ENCODE assay signal across 8 cellular contexts in the genomic region with DNA sequence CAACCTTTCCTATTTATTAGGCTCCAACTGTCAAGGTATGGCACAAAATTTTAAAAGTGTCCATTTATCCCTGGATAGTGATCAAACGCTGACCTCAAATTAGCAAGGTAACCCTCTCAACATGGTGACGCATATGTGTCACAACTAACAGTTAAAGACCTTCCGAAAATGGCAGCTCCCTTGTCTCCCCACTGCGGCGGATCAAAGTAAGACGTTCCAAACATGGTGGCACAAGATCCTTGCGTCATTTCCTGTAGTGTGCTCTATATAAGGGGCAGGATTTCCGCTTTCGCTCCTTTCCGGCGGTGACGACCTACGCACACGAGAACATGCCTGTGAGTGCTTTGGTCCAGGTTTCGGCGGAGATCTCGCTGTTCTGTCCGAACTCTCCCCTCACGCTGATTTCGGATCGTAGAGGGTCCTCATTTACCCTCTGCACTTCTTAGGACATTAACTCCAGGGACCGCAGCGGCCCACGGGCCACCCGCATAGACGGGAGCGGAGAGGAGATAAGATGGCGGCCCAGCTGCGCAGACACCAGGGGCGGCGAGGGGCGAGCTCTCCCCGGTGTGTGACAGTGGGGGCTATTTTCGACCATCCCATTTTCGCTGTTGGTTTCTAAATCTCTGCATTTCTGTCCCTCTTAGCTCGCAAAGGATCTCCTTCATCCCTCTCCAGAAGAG. TPM values are rescaled to one million over a fixed set of nuclear protein-coding genes. Genes with fewer than 3 reads are reported as not detected.
DNase-seq lines count a peak whose midpoint lies in the region; ATAC-seq, FAIRE-seq and TF ChIP-seq lines count a peak whose summit lies in the region.

Gene RPS27 (plus strand): TSS at position 295 of the 683 bp plus-strand sequence. CDS start 35 bp downstream, at position 330.

- intact Hi-C loops in PC-3 (cut with micrococcal nuclease) = no loop called here
- intact Hi-C loops in mucosa of descending colon (cut with DNase I, micrococcal nuclease) = no loop called here

- H3K27ac ChIP-seq in PC-3 (ENCODE audit: low read length) (peak within 1 kb of the TSS; percentile 69), epithelial cell of prostate (peak within 1 kb of the TSS; percentile 81)

- H3F3A ChIP-seq in PC-3 (ENCODE audit: low read length, unreplicated experiment) = peaks cover 17% of the 10 kb centered on the region

- peak within 1 kb of the TSS; percentile 78 for H2AFZ ChIP-seq in PC-3 (ENCODE audit: low read length)

- H3K79me2 ChIP-seq in PC-3 (ENCODE audit: low read length) = peaks cover 28% of the 10 kb centered on the region

- peak within 1 kb of the TSS; percentile 83 for H3K4me2 ChIP-seq in PC-3 (ENCODE audit: low read length)

- H3K36me3 ChIP-seq in PC-3 (ENCODE audit: low read depth, low read length) (peaks cover 27% of the 10 kb centered on the region), mucosa of descending colon (ENCODE audit: low read depth) (no peaks in the 10 kb centered on the region)

- no peak for TF ChIP-seq CTCF in D721Med (IDR thresholded peaks at IDR 0.05; ENCODE audit: insufficient read depth, missing control alignments)
- TF ChIP-seq CTCF in PC-3 (conservative IDR thresholded peaks at IDR 0.05; ENCODE audit: low read depth, low read length) = no peak
- no peak for TF ChIP-seq CTCF in mucosa of descending colon (IDR thresholded peaks at IDR 0.05)

- TF ChIP-seq RAD21 in Ishikawa (IDR thresholded peaks at IDR 0.05; ENCODE audit: low read depth) = no peak

- POLR2A ChIA-PET in PC-3 (lab: Charles Lee; ENCODE audit: unreplicated experiment) = interaction anchor here (0.5 to 0.7 kb wide), 11 partner anchors 9 to 331 kb away, joined by 3 to 11 read pairs (median 5); partner anchors contain the start of genes CREB3L4, CRTC2 and JTB

- CTCF ChIA-PET in PC-3 (lab: Charles Lee) = no interaction called here

- no peaks in the 10 kb centered on the region for H3K9me3 ChIP-seq in PC-3 (ENCODE audit: low read length)
- no peaks in the 10 kb centered on the region for H3K9me3 ChIP-seq in mucosa of descending colon

- DNase-seq in D721Med (ENCODE audit: insufficient read length, low spot score) (peak; percentile 98), PC-3 (peak; percentile 99), activated T-cell treated with anti-CD3 and anti-CD28 coated beads for 48 hours (ENCODE audit: low read depth) (peak; percentile 79), epithelial cell of prostate (ENCODE audit: low read depth, low spot score) (peak; percentile 92), mucosa of descending colon (peak; percentile 86 to 94 (median 90))
- peak; percentile 63 to 82 for DNase-seq in stimulated activated CD8-positive, alpha-beta memory T cell treated with anti-CD3 and anti-CD28 coated beads, Interleukin-4, amount 100 ng/mL, for 4 hours (ENCODE audit: low read depth in 2 of 2, low spot score in 1 of 2)

- peak within 1 kb of the TSS; percentile 95 for H3K9ac ChIP-seq in PC-3 (ENCODE audit: low read length)

- H3K4me3 ChIP-seq in PC-3 (ENCODE audit: low read length) (peak within 1 kb of the TSS; percentile 94), mucosa of descending colon (peak within 1 kb of the TSS; percentile 71)

- no peaks in the 10 kb centered on the region for H3K27me3 ChIP-seq in PC-3 (ENCODE audit: low read length)

- peak; percentile 68 for ATAC-seq in GM21528 (IDR thresholded peaks at IDR 0.05; ENCODE audit: low FRiP score, unreplicated experiment)
- peak; percentile 36 for ATAC-seq in PC-3
- peak; percentile 82 for ATAC-seq in mucosa of descending colon

- BruUV-seq in PC-3 (replicated peaks; lab: Mats Ljungman, UMichigan) = no TSS peak

- no peaks in the 10 kb centered on the region for H3K9me2 ChIP-seq in PC-3 (replicated peaks; ENCODE audit: low read length)

- FAIRE-seq in D721Med (lab: Jason Lieb, UNC) = peak; percentile 92

- H4K20me1 ChIP-seq in PC-3 (ENCODE audit: low read length) = peaks cover 17% of the 10 kb centered on the region

- TF ChIP-seq EP300 in Ishikawa (IDR thresholded peaks at IDR 0.05; ENCODE audit: borderline replicate concordance) = peak; percentile 24; the same call in 1 of the 2 replicates

- H3K4me1 ChIP-seq in PC-3 (ENCODE audit: insufficient read depth, low read length) = peaks cover 19% of the 10 kb centered on the region
- H3K4me1 ChIP-seq in mucosa of descending colon (ENCODE audit: low read depth) = peaks cover 23% of the 10 kb centered on the region

TF ChIP-seq in Ishikawa, 13 proteins besides CTCF, POLR2A, EP300 and RAD21:
- TF ChIP-seq TAF1 (IDR thresholded peaks at IDR 0.05; ENCODE audit: low read depth) (peak; percentile 96), CEBPB (IDR thresholded peaks at IDR 0.05) (0 out of 2 replicates have a peak, but pooled peaks have one; percentile 40), NFIC (IDR thresholded peaks at IDR 0.05) (no peak), FOXM1 (IDR thresholded peaks at IDR 0.05; ENCODE audit: borderline replicate concordance, low read depth) (no peak), TEAD4 (IDR thresholded peaks at IDR 0.05) (peak; percentile 49), CREB1 (IDR thresholded peaks at IDR 0.05; ENCODE audit: low read depth) (peak; percentile 93), ZBTB7A (IDR thresholded peaks at IDR 0.05; ENCODE audit: low read depth) (0 out of 2 replicates have a peak, but pooled peaks have one; percentile 46), TCF12 (IDR thresholded peaks at IDR 0.05; ENCODE audit: low read depth) (peak; percentile 66), EGR1 (IDR thresholded peaks at IDR 0.05) (peak; percentile 90), YY1 (IDR thresholded peaks at IDR 0.05; ENCODE audit: low read depth) (peak; percentile 99), MAX (IDR thresholded peaks at IDR 0.05) (peak; percentile 86), REST (IDR thresholded peaks at IDR 0.05; ENCODE audit: low read depth) (no peak)
- TF ChIP-seq, protein P1, sequence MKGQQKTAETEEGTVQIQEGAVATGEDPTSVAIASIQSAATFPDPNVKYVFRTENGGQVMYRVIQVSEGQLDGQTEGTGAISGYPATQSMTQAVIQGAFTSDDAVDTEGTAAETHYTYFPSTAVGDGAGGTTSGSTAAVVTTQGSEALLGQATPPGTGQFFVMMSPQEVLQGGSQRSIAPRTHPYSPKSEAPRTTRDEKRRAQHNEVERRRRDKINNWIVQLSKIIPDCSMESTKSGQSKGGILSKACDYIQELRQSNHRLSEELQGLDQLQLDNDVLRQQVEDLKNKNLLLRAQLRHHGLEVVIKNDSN (IDR thresholded peaks at IDR 0.05) = peak; percentile 39; the same call in 1 of the 2 replicates

RNA-seq across cellular contexts. Expression of gene RPS27, which starts in this region (rescaled TPM):
- total RNA-seq in PC-3 (2014; rRNA removed) (1,964 and 2,544 TPM in 2 replicates), mucosa of descending colon (1,000 to 10,000 TPM; 1,116 to 1,231 (median 1,134) TPM)

Comparison
In these comparisons a context has a peak if more than half of its experiments do, and no peak if none do; other contexts are left out.
1. Peak in every context shown above with its lines: DNase-seq, ATAC-seq, H3K4me3 ChIP-seq and H3K27ac ChIP-seq.